In the genomic region with DNA sequence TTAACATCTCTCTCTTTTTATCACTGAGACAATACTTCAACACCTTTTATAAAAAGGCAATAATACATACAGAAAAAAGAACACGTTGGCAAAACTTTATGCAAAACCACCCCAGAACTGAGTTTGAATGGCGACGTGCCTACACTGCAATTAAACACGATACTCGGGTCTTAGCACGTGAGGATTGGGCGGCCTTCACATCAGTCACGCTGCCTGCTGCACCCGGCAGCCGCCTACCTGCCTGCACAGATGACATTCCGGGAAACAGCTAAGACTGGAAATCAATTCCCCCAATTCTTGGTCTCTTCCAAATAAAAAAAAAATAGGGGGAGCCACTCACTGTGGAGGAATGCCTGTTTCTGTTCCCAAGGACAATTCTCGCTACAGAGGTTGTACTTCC, we compare ENCODE assay signal across 16 cellular contexts.
DNase-seq lines count a peak whose midpoint lies in the region; ATAC-seq and TF ChIP-seq lines count a peak whose summit lies in the region.
"Had no signal": no experiment of that assay in that cellular context is flagged by ENCODE, and none has a peak within 500 bp of the region (broad histone marks: within the 10 kb centered on the region; RNA-seq: fewer than 3 reads in every experiment).

No MANE protein-coding gene starts in this region.

- H3K27me3 Mint-ChIP-seq in nephron progenitor cell (ENCODE audit: low read depth, poor library complexity) = no peaks in the 10 kb centered on the region

- peaks cover 8% of the 10 kb centered on the region for H3K36me3 Mint-ChIP-seq in nephron progenitor cell (ENCODE audit: low read depth)

- H3K9me3 Mint-ChIP-seq in nephron progenitor cell = peaks cover 21% of the 10 kb centered on the region
- H3K9me3 Mint-ChIP-seq: CD8-positive, alpha-beta memory T cell; IgD-negative memory B cell had no signal

- peaks cover 0 to 58% (median 11%) of the 10 kb centered on the region in 45 donors for H3K27me3 ChIP-seq in dorsolateral prefrontal cortex
- H3K27me3 ChIP-seq: BE2C had no signal

- TF ChIP-seq CTCF in dorsolateral prefrontal cortex (IDR thresholded peaks at IDR 0.05 in 54 of 56, conservative IDR thresholded peaks at IDR 0.05 in 2 of 56; ENCODE audit: low read depth in 1 of 56, partially characterized antibody in 56 of 56) (no peak), nephron progenitor cell (IDR thresholded peaks at IDR 0.05) (no peak), foreskin fibroblast (IDR thresholded peaks at IDR 0.05; ENCODE audit: low read depth, low read length) (no peak), GM10266 (IDR thresholded peaks at IDR 0.05; ENCODE audit: control insufficient read depth, insufficient read depth, low read depth, missing control alignments) (no peak)

- peak overlapping the region; percentile 27 for H3K27ac Mint-ChIP-seq in nephron progenitor cell
- H3K27ac Mint-ChIP-seq: IgD-negative memory B cell had no signal

- intact Hi-C loops in dorsolateral prefrontal cortex (cut with DNase I) = loop anchor here (10.0 kb wide), 1 partner anchor 181 kb away; a partner anchor contains a TSS

- DNase-seq in dorsolateral prefrontal cortex = no peak
- no peak for DNase-seq in nephron progenitor cell
- DNase-seq in foreskin fibroblast = no peak
- no peak for DNase-seq in GM10266 (ENCODE audit: extremely low spot score)
- DNase-seq: BE2C; Caco-2; CD8-positive, alpha-beta memory T cell; DND-41; GDM1; GM23248; H7 had no signal

- H3K27ac ChIP-seq in angular gyrus (ENCODE audit: low read depth, low read length) = peak overlapping the region; percentile 70
- peak overlapping the region in 46 of 59 donors; percentile 0 to 84 (median 58) for H3K27ac ChIP-seq in dorsolateral prefrontal cortex
- H3K27ac ChIP-seq: A549, C4-2B, GM23248 had no signal

- no peak overlapping the region for H3K4me3 Mint-ChIP-seq in nephron progenitor cell
- H3K4me3 Mint-ChIP-seq: CD8-positive, alpha-beta memory T cell had no signal

- H3K4me3 ChIP-seq in dorsolateral prefrontal cortex (no peak overlapping the region), foreskin fibroblast (ENCODE audit: low read depth in 1 of 2, low read length in 2 of 2) (no peak overlapping the region)
- H3K4me3 ChIP-seq: A549, GM23248 had no signal

- ATAC-seq in HG02798 (IDR thresholded peaks at IDR 0.05; ENCODE audit: poor library complexity, unreplicated experiment) = no peak
- ATAC-seq: A549 had no signal

- peaks cover 38% of the 10 kb centered on the region for H3K4me1 Mint-ChIP-seq in nephron progenitor cell
